Comparison of ENCODE assay signal across 8 cellular contexts in genomic region chr20:9068232-9068781, GRCh38. TPM values are rescaled to one million over a fixed set of nuclear protein-coding genes. Genes with fewer than 3 reads are reported as not detected.
DNase-seq lines count a peak whose midpoint lies in the region; ATAC-seq and TF ChIP-seq lines count a peak whose summit lies in the region.
"Had no signal": no experiment of that assay in that cellular context is flagged by ENCODE, and none has a peak within 500 bp of the region (broad histone marks: within the 10 kb centered on the region; RNA-seq: fewer than 3 reads in every experiment).

No MANE protein-coding gene starts in this region.

- peak overlapping the region; percentile 90 for H3K27ac ChIP-seq in HEK293 (ENCODE audit: extremely low read depth, low read depth, low read length)
- H3K27ac ChIP-seq in RWPE2 (ENCODE audit: poor library complexity, severe bottlenecking): peak overlapping the region; percentile 95
- no peak overlapping the region for H3K27ac ChIP-seq in foreskin keratinocyte
- H3K27ac ChIP-seq in osteoblast (ENCODE audit: low read depth, low read length): peak overlapping the region; percentile 54

- POLR2A ChIA-PET in HEK293 (lab: Yijun Ruan, JAX): interaction anchor here (0.6 to 1.4 kb wide), 5 partner anchors 24 to 325 kb away, joined by 3 to 5 read pairs (median 4); no protein-coding TSS in a partner anchor

- H3K4me1 ChIP-seq in HEK293 (ENCODE audit: control insufficient read depth, insufficient read depth, low read length) (peaks cover 22% of the 10 kb centered on the region), RWPE2 (ENCODE audit: insufficient read depth, poor library complexity, severe bottlenecking) (peaks cover 22% of the 10 kb centered on the region), foreskin keratinocyte (peaks cover 3% of the 10 kb centered on the region), osteoblast (ENCODE audit: insufficient read depth, low read length) (peaks cover 47% of the 10 kb centered on the region)

- peak; percentile 73 for DNase-seq in RWPE2 (ENCODE audit: low spot score)
- no peak for DNase-seq in foreskin keratinocyte
- peak; percentile 92 for DNase-seq in osteoblast (ENCODE audit: insufficient read length, low spot score, missing footprints)
- no peak for DNase-seq in SIG-M5 (lab: John Stamatoyannopoulos, UW)

- CTCF ChIA-PET in HEK293 (lab: Yijun Ruan, JAX): no interaction called here

- peaks cover 43% of the 10 kb centered on the region for H3K79me2 ChIP-seq in osteoblast (ENCODE audit: insufficient read depth, low read length)

- no peaks in the 10 kb centered on the region for H4K20me1 ChIP-seq in osteoblast (ENCODE audit: insufficient read depth, low read length)

- peak overlapping the region; percentile 89 for H3K4me2 ChIP-seq in osteoblast (ENCODE audit: insufficient read depth, low read length)

- H3K4me3 ChIP-seq in HEK293 (ENCODE audit: low read depth, low read length): peak overlapping the region; percentile 76
- peak overlapping the region; percentile 73 for H3K4me3 ChIP-seq in RWPE2 (ENCODE audit: severe bottlenecking)
- peak overlapping the region; percentile 78 for H3K4me3 ChIP-seq in osteoblast (ENCODE audit: insufficient read depth, low read length)

- H3K9me3 ChIP-seq in HEK293 (ENCODE audit: control insufficient read depth, insufficient read depth, low read depth, low read length): no peaks in the 10 kb centered on the region
- H3K9me3 ChIP-seq in RWPE2 (ENCODE audit: severe bottlenecking): no peaks in the 10 kb centered on the region
- no peaks in the 10 kb centered on the region for H3K9me3 ChIP-seq in osteoblast (ENCODE audit: low read depth, low read length)

- no peaks in the 10 kb centered on the region for H3K36me3 ChIP-seq in HEK293 (ENCODE audit: control insufficient read depth in 2 of 2, insufficient read depth in 1 of 2, low read length in 2 of 2)
- H3K36me3 ChIP-seq in RWPE2 (ENCODE audit: low read depth): no peaks in the 10 kb centered on the region
- no peaks in the 10 kb centered on the region for H3K36me3 ChIP-seq in osteoblast (ENCODE audit: insufficient read depth, low read length)

- peak; percentile 45 for ATAC-seq in RWPE2 (ENCODE audit: low read depth)
- peak; percentile 52 for ATAC-seq in foreskin keratinocyte
- ATAC-seq in HG03439 (IDR thresholded peaks at IDR 0.05; ENCODE audit: unreplicated experiment): no peak
- no peak for ATAC-seq in HG03342 (IDR thresholded peaks at IDR 0.05; ENCODE audit: unreplicated experiment)

- TF ChIP-seq CTCF in HEK293 (tag by site-specific recombination; IDR thresholded peaks at IDR 0.05) (no peak), RWPE2 (IDR thresholded peaks at IDR 0.05; ENCODE audit: poor library complexity, severe bottlenecking) (no peak), foreskin keratinocyte (conservative IDR thresholded peaks at IDR 0.05) (no peak), osteoblast (IDR thresholded peaks at IDR 0.05; ENCODE audit: extremely low read depth, low read depth, low read length) (no peak)

- H3K27me3 ChIP-seq in RWPE2 (ENCODE audit: insufficient read depth, poor library complexity, severe bottlenecking): no peaks in the 10 kb centered on the region
- no peaks in the 10 kb centered on the region for H3K27me3 ChIP-seq in foreskin keratinocyte
- H3K27me3 ChIP-seq in osteoblast (ENCODE audit: insufficient read depth, low read length): no peaks in the 10 kb centered on the region

- H2AFZ ChIP-seq in osteoblast (ENCODE audit: low read length): peak overlapping the region; percentile 97

TF ChIP-seq in HEK293, 187 proteins besides CTCF, POLR2A, EP300 and RAD21 (continues in another document):
- no peak for TF ChIP-seq ZBTB20 (tag by site-specific recombination; IDR thresholded peaks at IDR 0.05)
- TF ChIP-seq ZNF670 (tag by site-specific recombination; IDR thresholded peaks at IDR 0.05; ENCODE audit: low read depth): no peak
- no peak for TF ChIP-seq ZNF394 (tag by site-specific recombination; IDR thresholded peaks at IDR 0.05; ENCODE audit: borderline replicate concordance)
- no peak for TF ChIP-seq ZNF529 (tag by site-specific recombination; IDR thresholded peaks at IDR 0.05; ENCODE audit: insufficient replicate concordance)
- TF ChIP-seq, protein P1, sequence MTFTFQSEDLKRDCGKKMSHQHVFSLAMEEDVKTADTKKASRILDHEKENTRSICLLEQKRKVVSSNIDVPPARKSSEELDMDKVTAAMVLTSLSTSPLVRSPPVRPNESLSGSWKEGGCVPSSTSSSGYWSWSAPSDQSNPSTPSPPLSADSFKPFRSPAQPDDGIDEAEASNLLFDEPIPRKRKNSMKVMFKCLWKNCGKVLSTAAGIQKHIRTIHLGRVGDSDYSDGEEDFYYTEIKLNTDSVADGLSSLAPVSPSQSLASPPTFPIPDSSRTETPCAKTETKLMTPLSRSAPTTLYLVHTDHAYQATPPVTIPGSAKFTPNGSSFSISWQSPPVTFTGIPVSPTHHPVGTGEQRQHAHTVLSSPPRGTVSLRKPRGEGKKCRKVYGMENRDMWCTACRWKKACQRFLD (tag by site-specific recombination; IDR thresholded peaks at IDR 0.05): no peak
- TF ChIP-seq, protein P2, sequence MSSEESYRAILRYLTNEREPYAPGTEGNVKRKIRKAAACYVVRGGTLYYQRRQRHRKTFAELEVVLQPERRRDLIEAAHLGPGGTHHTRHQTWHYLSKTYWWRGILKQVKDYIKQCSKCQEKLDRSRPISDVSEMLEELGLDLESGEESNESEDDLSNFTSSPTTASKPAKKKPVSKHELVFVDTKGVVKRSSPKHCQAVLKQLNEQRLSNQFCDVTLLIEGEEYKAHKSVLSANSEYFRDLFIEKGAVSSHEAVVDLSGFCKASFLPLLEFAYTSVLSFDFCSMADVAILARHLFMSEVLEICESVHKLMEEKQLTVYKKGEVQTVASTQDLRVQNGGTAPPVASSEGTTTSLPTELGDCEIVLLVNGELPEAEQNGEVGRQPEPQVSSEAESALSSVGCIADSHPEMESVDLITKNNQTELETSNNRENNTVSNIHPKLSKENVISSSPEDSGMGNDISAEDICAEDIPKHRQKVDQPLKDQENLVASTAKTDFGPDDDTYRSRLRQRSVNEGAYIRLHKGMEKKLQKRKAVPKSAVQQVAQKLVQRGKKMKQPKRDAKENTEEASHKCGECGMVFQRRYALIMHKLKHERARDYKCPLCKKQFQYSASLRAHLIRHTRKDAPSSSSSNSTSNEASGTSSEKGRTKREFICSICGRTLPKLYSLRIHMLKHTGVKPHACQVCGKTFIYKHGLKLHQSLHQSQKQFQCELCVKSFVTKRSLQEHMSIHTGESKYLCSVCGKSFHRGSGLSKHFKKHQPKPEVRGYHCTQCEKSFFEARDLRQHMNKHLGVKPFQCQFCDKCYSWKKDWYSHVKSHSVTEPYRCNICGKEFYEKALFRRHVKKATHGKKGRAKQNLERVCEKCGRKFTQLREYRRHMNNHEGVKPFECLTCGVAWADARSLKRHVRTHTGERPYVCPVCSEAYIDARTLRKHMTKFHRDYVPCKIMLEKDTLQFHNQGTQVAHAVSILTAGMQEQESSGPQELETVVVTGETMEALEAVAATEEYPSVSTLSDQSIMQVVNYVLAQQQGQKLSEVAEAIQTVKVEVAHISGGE (tag by site-specific recombination; conservative IDR thresholded peaks at IDR 0.05; ENCODE audit: low read depth): 0 out of 2 replicates have a peak, but pooled peaks have one; percentile 3
- peak; percentile 64; the same call in 1 of the 2 replicates for TF ChIP-seq ZFHX2 (tag by site-specific recombination; conservative IDR thresholded peaks at IDR 0.05)
- TF ChIP-seq ZNF701 (tag by site-specific recombination; IDR thresholded peaks at IDR 0.05): no peak
- TF ChIP-seq, protein P3, sequence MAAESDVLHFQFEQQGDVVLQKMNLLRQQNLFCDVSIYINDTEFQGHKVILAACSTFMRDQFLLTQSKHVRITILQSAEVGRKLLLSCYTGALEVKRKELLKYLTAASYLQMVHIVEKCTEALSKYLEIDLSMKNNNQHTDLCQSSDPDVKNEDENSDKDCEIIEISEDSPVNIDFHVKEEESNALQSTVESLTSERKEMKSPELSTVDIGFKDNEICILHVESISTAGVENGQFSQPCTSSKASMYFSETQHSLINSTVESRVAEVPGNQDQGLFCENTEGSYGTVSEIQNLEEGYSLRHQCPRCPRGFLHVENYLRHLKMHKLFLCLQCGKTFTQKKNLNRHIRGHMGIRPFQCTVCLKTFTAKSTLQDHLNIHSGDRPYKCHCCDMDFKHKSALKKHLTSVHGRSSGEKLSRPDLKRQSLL (tag by site-specific recombination; IDR thresholded peaks at IDR 0.05): peak; percentile 50; the same call in 1 of the 2 replicates
- TF ChIP-seq, protein P4, sequence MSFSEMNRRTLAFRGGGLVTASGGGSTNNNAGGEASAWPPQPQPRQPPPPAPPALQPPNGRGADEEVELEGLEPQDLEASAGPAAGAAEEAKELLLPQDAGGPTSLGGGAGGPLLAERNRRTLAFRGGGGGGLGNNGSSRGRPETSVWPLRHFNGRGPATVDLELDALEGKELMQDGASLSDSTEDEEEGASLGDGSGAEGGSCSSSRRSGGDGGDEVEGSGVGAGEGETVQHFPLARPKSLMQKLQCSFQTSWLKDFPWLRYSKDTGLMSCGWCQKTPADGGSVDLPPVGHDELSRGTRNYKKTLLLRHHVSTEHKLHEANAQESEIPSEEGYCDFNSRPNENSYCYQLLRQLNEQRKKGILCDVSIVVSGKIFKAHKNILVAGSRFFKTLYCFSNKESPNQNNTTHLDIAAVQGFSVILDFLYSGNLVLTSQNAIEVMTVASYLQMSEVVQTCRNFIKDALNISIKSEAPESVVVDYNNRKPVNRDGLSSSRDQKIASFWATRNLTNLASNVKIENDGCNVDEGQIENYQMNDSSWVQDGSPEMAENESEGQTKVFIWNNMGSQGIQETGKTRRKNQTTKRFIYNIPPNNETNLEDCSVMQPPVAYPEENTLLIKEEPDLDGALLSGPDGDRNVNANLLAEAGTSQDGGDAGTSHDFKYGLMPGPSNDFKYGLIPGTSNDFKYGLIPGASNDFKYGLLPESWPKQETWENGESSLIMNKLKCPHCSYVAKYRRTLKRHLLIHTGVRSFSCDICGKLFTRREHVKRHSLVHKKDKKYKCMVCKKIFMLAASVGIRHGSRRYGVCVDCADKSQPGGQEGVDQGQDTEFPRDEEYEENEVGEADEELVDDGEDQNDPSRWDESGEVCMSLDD (tag by site-specific recombination; IDR thresholded peaks at IDR 0.05): peak; percentile 79; the same call in 1 of the 2 replicates
- peak; percentile 33; the same call in 1 of the 2 replicates for TF ChIP-seq KLF9 (tag by site-specific recombination; IDR thresholded peaks at IDR 0.05; ENCODE audit: low read depth)
- TF ChIP-seq ZBTB8A (tag by site-specific recombination; IDR thresholded peaks at IDR 0.05): peak; percentile 84
- TF ChIP-seq ZNF302 (tag by site-specific recombination; IDR thresholded peaks at IDR 0.05; ENCODE audit: low read depth): no peak
- TF ChIP-seq ZNF155 (tag by site-specific recombination; IDR thresholded peaks at IDR 0.05): no peak

RNA-seq across cellular contexts. Expression of gene PLCB4, which starts 0.6 kb away (rescaled TPM):
- total RNA-seq in foreskin keratinocyte: 2.4 and 3.1 TPM in 2 replicates
- polyA plus RNA-seq in foreskin keratinocyte: 0.40 and 0.49 TPM in 2 replicates
- total RNA-seq in osteoblast: 13.0 and 25.6 TPM in 2 replicates
- total RNA-seq: T-helper 2 cell treated with Interferon-gamma antibody and Interleukin-4, amounts not matched to agents 100 ng/mL and 5 ng/mL, for 36 hours had no signal

Comparison
In these comparisons a context has a peak if more than half of its experiments do, and no peak if none do; other contexts are left out.
1. ATAC-seq: peak in RWPE2 (single experiment) and foreskin keratinocyte (single experiment); none in HG03439 (single experiment) and HG03342 (single experiment).
2. DNase-seq: peak in RWPE2 (single experiment) and osteoblast (single experiment); none in foreskin keratinocyte (0 of 2) and SIG-M5 (single experiment).
3. Peak in every context shown above with its lines, with median percentiles within 50 percentile points of each other: H3K4me3 ChIP-seq.